1 cellular context compared by ENCODE assay signal in the genomic region with DNA sequence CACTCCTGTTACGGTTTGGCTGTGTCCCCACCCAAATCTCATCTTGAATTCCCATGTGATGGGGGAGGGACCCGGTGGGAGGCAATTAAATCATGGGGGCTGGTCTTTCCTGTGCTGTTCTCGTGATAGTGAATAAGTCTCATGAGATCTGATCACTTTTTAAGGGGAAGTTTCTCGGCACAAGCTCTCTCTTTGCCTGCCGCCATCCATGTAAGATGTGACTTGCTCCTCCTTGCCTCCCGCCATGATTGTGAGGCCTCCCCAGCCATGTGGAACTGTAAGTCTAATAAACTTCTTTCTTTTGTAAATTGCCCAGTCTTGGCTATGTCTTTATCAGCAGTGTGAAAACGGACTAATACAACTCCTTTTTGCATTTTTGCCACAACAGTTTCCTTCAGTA.
A peak's percentile ranks its signal among the peaks of the same experiment; 100 is the strongest.
TF ChIP-seq lines count a peak whose summit lies in the region.

No MANE protein-coding gene starts in this region.

TF ChIP-seq in HEK293, 187 proteins besides CTCF, POLR2A, EP300 and RAD21:
- TF ChIP-seq SETDB1 (IDR thresholded peaks at IDR 0.05; ENCODE audit: insufficient read length, low read length) = peak; percentile 27
